15 cellular contexts compared by ENCODE assay signal in the genomic region with DNA sequence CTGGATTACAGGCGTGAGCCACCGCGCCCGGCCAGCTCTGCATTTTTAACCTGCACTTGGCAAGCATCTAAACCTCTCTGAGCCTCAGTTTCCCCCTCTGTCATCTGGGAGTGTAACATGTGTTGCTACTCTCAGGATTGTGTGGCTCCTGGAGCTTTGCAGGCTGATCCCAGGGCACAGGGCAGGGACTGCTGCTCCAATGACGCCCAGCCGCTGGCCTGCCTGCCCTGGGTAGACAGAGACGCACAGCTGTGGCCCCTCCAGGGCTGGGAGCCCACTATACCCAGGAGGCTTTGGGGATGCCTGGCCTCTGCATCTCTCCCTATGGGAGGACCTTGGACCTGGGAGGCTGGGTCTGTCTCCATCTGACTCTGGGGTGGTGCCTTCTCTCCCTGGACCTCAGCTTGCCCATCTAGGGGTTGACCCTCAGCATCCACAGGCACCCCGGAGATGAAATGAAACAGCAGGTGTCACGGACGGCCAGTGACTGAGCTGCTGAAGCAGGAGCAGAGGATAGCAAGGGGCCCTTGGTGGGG. TPM values are rescaled to one million over a fixed set of nuclear protein-coding genes. Genes with fewer than 3 reads are reported as not detected.
DNase-seq lines count a peak whose midpoint lies in the region; ATAC-seq, FAIRE-seq and TF ChIP-seq lines count a peak whose summit lies in the region.
"Had no signal": no experiment of that assay in that cellular context is flagged by ENCODE, and none has a peak within 500 bp of the region (broad histone marks: within the 10 kb centered on the region; RNA-seq: fewer than 3 reads in every experiment).

No MANE protein-coding gene starts in this region.

- 40% methylated on average over 1 of the region's 10 CpGs for WGBS in right lobe of liver (ENCODE audit: insufficient coverage, low coverage, low lambda C conversion rate, missing lambda C conversion rate)
- WGBS in small intestine, 3 donors, result 67 to 85% (median 75%) methylated on average over 10 of the region's 10 CpGs

- H3K4me1 ChIP-seq in RWPE2 (ENCODE audit: insufficient read depth, poor library complexity, severe bottlenecking), result no peaks in the 10 kb centered on the region
- peaks cover 0 to 59% (median 30%) of the 10 kb centered on the region in 4 donors for H3K4me1 ChIP-seq in right lobe of liver
- H3K4me1 ChIP-seq in small intestine (ENCODE audit: control insufficient read depth in 2 of 2, insufficient read depth in 1 of 2, low read depth in 1 of 2, low read length in 1 of 2), result no peaks in the 10 kb centered on the region
- H3K4me1 ChIP-seq: HAP-1 had no signal

- DNase-seq in left ventricle myocardium superior (peak; percentile 15), Right ventricle myocardium inferior (ENCODE audit: missing footprints) (no peak), RWPE2 (ENCODE audit: low spot score) (peak; percentile 49), right lobe of liver (peak in 2 of 3 donors; percentile 21 to 39), small intestine (peak; percentile 21), NCI-H1930 (lab: John Stamatoyannopoulos, UW) (no peak)
- DNase-seq: 8988T, AML-193, DMS53, GF-D8, GOT3 had no signal

- no peak for ATAC-seq in left ventricle myocardium superior
- ATAC-seq in Right ventricle myocardium inferior, result no peak
- no peak for ATAC-seq in RWPE2 (ENCODE audit: low read depth)
- peak in 1 of 4 donors; percentile 0 for ATAC-seq in right lobe of liver
- no peak for ATAC-seq in GM18505 (IDR thresholded peaks at IDR 0.05; ENCODE audit: unreplicated experiment)
- ATAC-seq in GM21825 (IDR thresholded peaks at IDR 0.05; ENCODE audit: unreplicated experiment), result no peak

- no peak for TF ChIP-seq CTCF in RWPE2 (IDR thresholded peaks at IDR 0.05; ENCODE audit: poor library complexity, severe bottlenecking)
- TF ChIP-seq CTCF in right lobe of liver (IDR thresholded peaks at IDR 0.05), result no peak

- FAIRE-seq in small intestine (lab: Jason Lieb, UNC), result no peak

- intact Hi-C loops in left ventricle myocardium superior (cut with micrococcal nuclease) (no loop called here), Right ventricle myocardium inferior (cut with DNase I) (no loop called here), right lobe of liver (cut with DNase I) (loop anchor here in 1 of 2 donors (10.0 kb wide), 1 partner anchor 251 kb away; no protein-coding TSS in a partner anchor)

- TF ChIP-seq POLR2A in right lobe of liver (IDR thresholded peaks at IDR 0.05), result no peak
- no peak for TF ChIP-seq POLR2A in GM18505 (IDR thresholded peaks at IDR 0.05; ENCODE audit: borderline replicate concordance, extremely low read depth, insufficient read depth, insufficient read length)

- H3K27ac ChIP-seq in RWPE2 (ENCODE audit: poor library complexity, severe bottlenecking) (no peak overlapping the region), right lobe of liver (peak overlapping the region in 2 of 3 donors; percentile 56 to 73), small intestine (ENCODE audit: low read depth in 1 of 2, low read length in 1 of 2) (peak overlapping the region in 1 of 2 donors; percentile 36)
- H3K27ac ChIP-seq: BLaER1 treated with 17β-estradiol and CSF1 and Interleukin-3, amounts not matched to agents 10 nM and 100 nM had no signal

- H3K36me3 ChIP-seq in RWPE2 (ENCODE audit: low read depth) (no peaks in the 10 kb centered on the region), right lobe of liver (peaks cover 0 to 3% (median 0%) of the 10 kb centered on the region in 4 donors), small intestine (ENCODE audit: control insufficient read depth in 2 of 2, insufficient read depth in 2 of 2, low read length in 2 of 2) (no peaks in the 10 kb centered on the region)
- H3K36me3 ChIP-seq: HAP-1 had no signal

- H3K27me3 ChIP-seq in RWPE2 (ENCODE audit: insufficient read depth, poor library complexity, severe bottlenecking) (no peaks in the 10 kb centered on the region), right lobe of liver (no peaks in the 10 kb centered on the region), small intestine (ENCODE audit: control insufficient read depth in 2 of 2, insufficient read depth in 2 of 2, low read length in 2 of 2) (no peaks in the 10 kb centered on the region)
- H3K27me3 ChIP-seq: BLaER1 treated with 17β-estradiol and CSF1 and Interleukin-3, amounts not matched to agents 10 nM and 100 nM had no signal

- H3K9me3 ChIP-seq in RWPE2 (ENCODE audit: severe bottlenecking) (no peaks in the 10 kb centered on the region), right lobe of liver (no peaks in the 10 kb centered on the region), small intestine (ENCODE audit: control insufficient read depth, low read depth) (no peaks in the 10 kb centered on the region)
- H3K9me3 ChIP-seq: BLaER1 treated with 17β-estradiol and CSF1 and Interleukin-3, amounts not matched to agents 10 nM and 100 nM; HAP-1 had no signal

- H3K4me3 ChIP-seq in RWPE2 (ENCODE audit: severe bottlenecking), result no peak overlapping the region
- peak overlapping the region in 2 of 3 donors; percentile 12 to 53 for H3K4me3 ChIP-seq in right lobe of liver
- H3K4me3 ChIP-seq in small intestine (ENCODE audit: low read depth in 1 of 2, low read length in 2 of 2), result no peak overlapping the region
- H3K4me3 ChIP-seq: BLaER1 treated with 17β-estradiol and CSF1 and Interleukin-3, amounts not matched to agents 10 nM and 100 nM; HAP-1 had no signal

RNA-seq across cellular contexts. Expression of gene ARL6IP4, which starts 13.7 kb away (rescaled TPM):
- total RNA-seq in left ventricle myocardium superior, result 181 TPM
- 158 TPM for total RNA-seq in Right ventricle myocardium inferior
- 100 to 1,000 TPM in 5 of 6 experiments, 10 to 100 TPM in 1; 84.7 to 146 (median 110) TPM for total RNA-seq in right lobe of liver
- 100 to 1,000 TPM; 268 to 434 (median 395) TPM for polyA plus RNA-seq in small intestine

RNA-seq across cellular contexts. Expression of gene OGFOD2, which starts 19.2 kb away (rescaled TPM):
- total RNA-seq in left ventricle myocardium superior, result 15.4 TPM
- total RNA-seq in Right ventricle myocardium inferior, result 16.2 TPM
- total RNA-seq in right lobe of liver, result 10 to 100 TPM in 5 of 6 experiments, 1 to 10 TPM in 1; 9.9 to 18.8 (median 14.1) TPM
- polyA plus RNA-seq in small intestine, result 10 to 100 TPM; 26.6 to 30.3 (median 28.2) TPM

RNA-seq across cellular contexts. Expression of gene ABCB9, which starts 27.9 kb away (rescaled TPM):
- total RNA-seq in left ventricle myocardium superior (4.6 TPM), Right ventricle myocardium inferior (4.4 TPM), right lobe of liver (1 to 10 TPM in 2 of 6 experiments, under 1 TPM in 4; 0.48 to 1.4 (median 0.94) TPM)
- polyA plus RNA-seq in small intestine, result 1 to 10 TPM; 2.5 to 6.6 (median 4.1) TPM

Comparison
In these comparisons a context has a peak if more than half of its experiments do, and no peak if none do; other contexts are left out.
1. DNase-seq: peak in left ventricle myocardium superior (single experiment), RWPE2 (single experiment), right lobe of liver (2 of 3) and small intestine (single experiment); none in Right ventricle myocardium inferior (single experiment) and NCI-H1930 (0 of 2).
2. H3K4me3 ChIP-seq: peak in right lobe of liver (2 of 3); none in RWPE2 (single experiment) and small intestine (0 of 2).